Comparison of ENCODE assay signal across 8 cellular contexts in the genomic region with DNA sequence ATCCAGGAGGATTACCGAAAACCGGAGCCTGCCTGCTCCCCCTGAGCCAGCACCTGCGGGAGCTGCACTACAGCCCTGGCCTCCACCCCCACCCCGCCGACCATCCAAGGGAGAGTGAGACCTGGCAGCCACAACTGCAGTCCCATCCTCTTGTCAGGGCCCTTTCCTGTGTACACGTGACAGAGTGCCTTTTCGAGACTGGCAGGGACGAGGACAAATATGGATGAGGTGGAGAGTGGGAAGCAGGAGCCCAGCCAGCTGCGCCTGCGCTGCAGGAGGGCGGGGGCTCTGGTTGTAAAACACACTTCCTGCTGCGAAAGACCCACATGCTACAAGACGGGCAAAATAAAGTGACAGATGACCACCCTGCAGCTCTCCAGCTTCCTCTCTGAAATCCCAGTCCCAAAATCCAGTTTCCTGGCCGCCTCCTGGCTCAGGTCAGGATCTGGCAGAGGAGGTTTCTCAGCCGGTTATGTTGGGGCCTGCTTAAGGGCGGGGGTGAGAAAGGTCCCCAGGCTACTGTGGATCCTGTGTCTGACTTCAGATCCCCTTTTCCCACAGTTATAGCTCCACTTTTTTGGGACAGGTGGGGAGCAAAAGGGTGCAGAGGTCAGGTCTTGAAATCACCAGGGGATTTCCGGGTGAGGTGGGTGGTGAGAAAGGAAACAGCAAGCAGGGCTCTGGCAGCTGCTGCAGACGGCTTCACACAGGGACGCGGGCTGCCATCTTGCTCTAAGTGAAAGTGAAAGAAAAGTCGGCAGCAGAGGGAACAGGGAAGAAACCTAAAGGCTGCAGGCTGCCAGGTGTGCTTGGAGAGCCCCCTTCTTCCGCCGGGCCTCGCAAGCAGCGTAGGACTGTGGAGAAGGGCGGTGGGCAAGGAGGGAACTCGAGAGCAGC. TPM values are rescaled to one million over a fixed set of nuclear protein-coding genes. Genes with fewer than 3 reads are reported as not detected.
A peak's percentile ranks its signal among the peaks of the same experiment; 100 is the strongest.
DNase-seq lines count a peak whose midpoint lies in the region; ATAC-seq and TF ChIP-seq lines count a peak whose summit lies in the region.

A gene with protein sequence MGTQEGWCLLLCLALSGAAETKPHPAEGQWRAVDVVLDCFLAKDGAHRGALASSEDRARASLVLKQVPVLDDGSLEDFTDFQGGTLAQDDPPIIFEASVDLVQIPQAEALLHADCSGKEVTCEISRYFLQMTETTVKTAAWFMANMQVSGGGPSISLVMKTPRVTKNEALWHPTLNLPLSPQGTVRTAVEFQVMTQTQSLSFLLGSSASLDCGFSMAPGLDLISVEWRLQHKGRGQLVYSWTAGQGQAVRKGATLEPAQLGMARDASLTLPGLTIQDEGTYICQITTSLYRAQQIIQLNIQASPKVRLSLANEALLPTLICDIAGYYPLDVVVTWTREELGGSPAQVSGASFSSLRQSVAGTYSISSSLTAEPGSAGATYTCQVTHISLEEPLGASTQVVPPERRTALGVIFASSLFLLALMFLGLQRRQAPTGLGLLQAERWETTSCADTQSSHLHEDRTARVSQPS (plus strand): TSS at position 695 of the 897 bp plus-strand sequence. CDS start 207 bp downstream, outside the sequence.

- in situ Hi-C loops in Caki2 (cut with HindIII; ENCODE audit: low pct_unique_long_range_greater_than_20kb, low sequenced_read_pairs) = no loop called here

- peak within 1 kb of the TSS; percentile 94 to 97 for H3K27ac ChIP-seq in testis

- H3K4me1 ChIP-seq in neuron (ENCODE audit: insufficient read depth, low read length) = peaks cover 23% of the 10 kb centered on the region
- peaks cover 22% of the 10 kb centered on the region for H3K4me1 ChIP-seq in testis

- no peak for TF ChIP-seq CTCF in testis (IDR thresholded peaks at IDR 0.05)

- H2AFZ ChIP-seq in neuron (ENCODE audit: low read depth, low read length) = peak within 1 kb of the TSS; percentile 51

- peak; percentile 72 for ATAC-seq in GM21528 (IDR thresholded peaks at IDR 0.05; ENCODE audit: low FRiP score, unreplicated experiment)

- WGBS in testis, 2 donors = 0% methylated on average over 17 to 25 of the region's 27 CpGs

- TF ChIP-seq POLR2A in Raji (IDR thresholded peaks at IDR 0.05; ENCODE audit: insufficient read depth, low read depth, low read length) (peak; percentile 60), testis (IDR thresholded peaks at IDR 0.05) (peak; percentile 40)

- H3K27me3 ChIP-seq in neuron (ENCODE audit: insufficient read depth, low read length) (no peaks in the 10 kb centered on the region), testis (no peaks in the 10 kb centered on the region)

- no peaks in the 10 kb centered on the region for H3K9me3 ChIP-seq in neuron (ENCODE audit: low read length)
- no peaks in the 10 kb centered on the region for H3K9me3 ChIP-seq in testis

- DNase-seq in Caki2 (ENCODE audit: low read depth) (peak; percentile 83), LHCN-M2 (ENCODE audit: low read depth) (peak; percentile 86), foreskin melanocyte (peak; percentile 79), testis (peak; percentile 93)
- DNase-seq in activated naive CD4-positive, alpha-beta T cell treated with Interleukin-2 at 50 U/mL for 16 hours = peak; percentile 82

- H3K4me3 ChIP-seq in neuron (ENCODE audit: low read length) (peak within 1 kb of the TSS; percentile 24), testis (peak within 1 kb of the TSS; percentile 63 to 77)

- intact Hi-C loops in testis (cut with DNase I; ENCODE audit: low total_unique reads) = loop anchor here (10.0 kb wide), 1 partner anchor 117 kb away; no protein-coding TSS in a partner anchor

- H3K36me3 ChIP-seq in neuron (ENCODE audit: insufficient read depth, low read length) = no peaks in the 10 kb centered on the region
- no peaks in the 10 kb centered on the region for H3K36me3 ChIP-seq in testis (ENCODE audit: low read depth, missing control alignments)

RNA-seq across cellular contexts. Expression of the gene that starts here (rescaled TPM):
- 3.1 and 20.5 TPM in 2 replicates for total RNA-seq in Caki2 (2014; rRNA removed; shearing (Covaris generic); ENCODE audit: low replicate concordance)
- total RNA-seq in LHCN-M2 (2014; rRNA removed) (8.5 and 9.4 TPM in 2 replicates), testis (10 to 100 TPM; 18.4 to 29.8 TPM)
- 7.5 TPM for polyA plus RNA-seq in LHCN-M2 (2012)
- 20.1 TPM for polyA plus RNA-seq in testis (ENCODE audit: insufficient read depth, low read depth, low replicate concordance)

Comparison
In these comparisons a context has a peak if more than half of its experiments do, and no peak if none do; other contexts are left out.
1. Peak in every context shown above with its lines: DNase-seq, ATAC-seq, H3K4me3 ChIP-seq and H3K27ac ChIP-seq.